ENCODE assay signal across 24 cellular contexts in genomic region chr7:148327379-148327778, GRCh38.
DNase-seq lines count a peak whose midpoint lies in the region; ATAC-seq and TF ChIP-seq lines count a peak whose summit lies in the region.
"Had no signal": no experiment of that assay in that cellular context is flagged by ENCODE, and none has a peak within 500 bp of the region (broad histone marks: within the 10 kb centered on the region; RNA-seq: fewer than 3 reads in every experiment).

No MANE protein-coding gene starts in this region.

- H2BK12ac ChIP-seq in mesenchymal stem cell (ENCODE audit: low read length in 2 of 2): no peak overlapping the region

- H3K4ac ChIP-seq in mesenchymal stem cell (ENCODE audit: low read depth in 1 of 2, low read length in 2 of 2): no peak overlapping the region

- H2BK120ac ChIP-seq in mesenchymal stem cell (ENCODE audit: low read depth, low read length): no peak overlapping the region

- CTCF ChIA-PET in PC-3 (lab: Charles Lee): no interaction called here

- POLR2A ChIA-PET in PC-3 (lab: Charles Lee; ENCODE audit: unreplicated experiment): no interaction called here

- no peak overlapping the region for H3K14ac ChIP-seq in mesenchymal stem cell (ENCODE audit: low read length in 2 of 2)

- no peaks in the 10 kb centered on the region for H4K20me1 ChIP-seq in PC-3 (ENCODE audit: low read length)

- H3K36me3 ChIP-seq in PC-3 (ENCODE audit: low read depth, low read length) (no peaks in the 10 kb centered on the region), mesenchymal stem cell (ENCODE audit: control insufficient read depth in 1 of 2, insufficient read depth in 2 of 2, low read depth in 1 of 2, low read length in 2 of 2) (no peaks in the 10 kb centered on the region), prostate gland (no peaks in the 10 kb centered on the region), testis (ENCODE audit: low read depth, missing control alignments) (no peaks in the 10 kb centered on the region)
- H3K36me3 ChIP-seq: heart right ventricle, spleen, vagina had no signal

- BruUV-seq in PC-3 (replicated peaks; lab: Mats Ljungman, UMichigan): no TSS peak

- no peak for TF ChIP-seq CTCF in PC-3 (conservative IDR thresholded peaks at IDR 0.05; ENCODE audit: low read depth, low read length)
- TF ChIP-seq CTCF in epithelial cell of proximal tubule (conservative IDR thresholded peaks at IDR 0.05; ENCODE audit: low read depth, low read length): no peak
- TF ChIP-seq CTCF in prostate gland (IDR thresholded peaks at IDR 0.05): no peak
- TF ChIP-seq CTCF in testis (IDR thresholded peaks at IDR 0.05): no peak

- H3K4me3 ChIP-seq in PC-3 (ENCODE audit: low read length) (no peak overlapping the region), epithelial cell of proximal tubule (ENCODE audit: low read depth, low read length) (no peak overlapping the region), mesenchymal stem cell (ENCODE audit: insufficient read depth in 1 of 2, low read depth in 1 of 2, low read length in 2 of 2) (no peak overlapping the region), prostate gland (no peak overlapping the region), testis (no peak overlapping the region)
- H3K4me3 ChIP-seq: heart right ventricle, spleen, vagina had no signal

- H3K9me3 ChIP-seq in PC-3 (ENCODE audit: low read length): 0 out of 2 replicates have a peak, but pooled peaks cover 4% of the 10 kb centered on the region
- no peaks in the 10 kb centered on the region for H3K9me3 ChIP-seq in mesenchymal stem cell (ENCODE audit: control insufficient read depth, low read length)
- H3K9me3 ChIP-seq in prostate gland: no peaks in the 10 kb centered on the region
- H3K9me3 ChIP-seq in testis: no peaks in the 10 kb centered on the region
- H3K9me3 ChIP-seq: heart right ventricle, spleen, vagina had no signal

- no peaks in the 10 kb centered on the region for H3K79me1 ChIP-seq in mesenchymal stem cell (replicated peaks; ENCODE audit: low read length, poor library complexity, severe bottlenecking)

- no peaks in the 10 kb centered on the region for H3K27me3 ChIP-seq in PC-3 (ENCODE audit: low read length)
- H3K27me3 ChIP-seq in mesenchymal stem cell (ENCODE audit: control insufficient read depth in 1 of 2, insufficient read depth in 1 of 2, low read length in 2 of 2): no peaks in the 10 kb centered on the region
- H3K27me3 ChIP-seq in prostate gland (replicated peaks; ENCODE audit: insufficient read depth): no peaks in the 10 kb centered on the region
- H3K27me3 ChIP-seq in testis: no peaks in the 10 kb centered on the region
- H3K27me3 ChIP-seq: spleen, vagina had no signal

- in situ Hi-C loops in Caki2 (cut with HindIII; ENCODE audit: low pct_unique_long_range_greater_than_20kb, low sequenced_read_pairs): no loop called here

- no peak overlapping the region for H4K8ac ChIP-seq in mesenchymal stem cell (ENCODE audit: low read length)

- no peak overlapping the region for H2AK5ac ChIP-seq in mesenchymal stem cell (ENCODE audit: low read length, severe bottlenecking)

- H3K9ac ChIP-seq in PC-3 (ENCODE audit: low read length): no peak overlapping the region
- H3K9ac ChIP-seq in mesenchymal stem cell (ENCODE audit: low read length): no peak overlapping the region
- H3K9ac ChIP-seq: KMS-11 had no signal

- H3K4me1 ChIP-seq in PC-3 (ENCODE audit: insufficient read depth, low read length): peaks cover 18% of the 10 kb centered on the region
- no peaks in the 10 kb centered on the region for H3K4me1 ChIP-seq in mesenchymal stem cell (ENCODE audit: control insufficient read depth, insufficient read depth, low read depth, low read length)
- H3K4me1 ChIP-seq in prostate gland (replicated peaks): no peaks in the 10 kb centered on the region
- no peaks in the 10 kb centered on the region for H3K4me1 ChIP-seq in testis
- H3K4me1 ChIP-seq: heart right ventricle, spleen, vagina had no signal

- no peak overlapping the region for H2BK5ac ChIP-seq in mesenchymal stem cell (ENCODE audit: low read depth, low read length, poor library complexity, severe bottlenecking)

- H3K27ac ChIP-seq in PC-3 (ENCODE audit: low read length) (peak overlapping the region; percentile 37), mesenchymal stem cell (ENCODE audit: low read length, poor library complexity, severe bottlenecking) (no peak overlapping the region), prostate gland (no peak overlapping the region), testis (no peak overlapping the region)
- H3K27ac ChIP-seq: heart right ventricle, KMS-11, spleen, vagina had no signal

- TF ChIP-seq POLR2A in prostate gland (IDR thresholded peaks at IDR 0.05) (no peak), testis (IDR thresholded peaks at IDR 0.05) (no peak)

- peak; percentile 11 for DNase-seq in Caki2 (ENCODE audit: low read depth)
- DNase-seq in PC-3: peak; percentile 91
- peak; percentile 36 for DNase-seq in epithelial cell of proximal tubule (ENCODE audit: low read depth)
- DNase-seq in mesenchymal stem cell: peak; percentile 31
- no peak for DNase-seq in stimulated activated CD8-positive, alpha-beta memory T cell treated with anti-CD3 and anti-CD28 coated beads, Interleukin-4, amount 100 ng/mL, for 48 hours
- DNase-seq in HPDE6-E6E7 (ENCODE audit: extremely low spot score): no peak
- DNase-seq in prostate gland (ENCODE audit: low spot score): no peak
- DNase-seq in testis: no peak
- DNase-seq: activated CD4-positive, alpha-beta T cell treated with anti-CD3 and anti-CD28 coated beads, Interleukin-2, amount 50 U/mL, for 48 hours; activated gamma-delta T cell; amniotic stem cell; CD4-positive, CD25-positive, alpha-beta regulatory T cell; DMS79; effector CD8-positive, alpha-beta T cell; heart right ventricle; HFFc6; natural killer cell; NCI-H1105 treated with DMSO at 0.1 percent for 48 hours; SHP77 treated with DMSO at 0.1 percent for 48 hours; spleen; T-helper 17 cell had no signal

- H2AFZ ChIP-seq in PC-3 (ENCODE audit: low read length): no peak overlapping the region
- H2AFZ ChIP-seq in mesenchymal stem cell (ENCODE audit: low read depth, low read length): no peak overlapping the region

- no CpG with 5 or more reads among the region's 1 CpG for WGBS in mesenchymal stem cell
- 47% methylated on average over 1 of the region's 1 CpG for WGBS in prostate gland
- WGBS in testis, 2 donors: 82 to 87% methylated on average over 1 of the region's 1 CpG

- H3K4me2 ChIP-seq in PC-3 (ENCODE audit: low read length): peak overlapping the region; percentile 68
- no peak overlapping the region for H3K4me2 ChIP-seq in mesenchymal stem cell (ENCODE audit: low read length, poor library complexity, severe bottlenecking)
- H3K4me2 ChIP-seq: KMS-11 had no signal

- no peak overlapping the region for H2BK15ac ChIP-seq in mesenchymal stem cell (ENCODE audit: low read depth, poor library complexity, severe bottlenecking)

- no peak overlapping the region for H3K23ac ChIP-seq in mesenchymal stem cell (ENCODE audit: low read length in 2 of 2)

- H3K18ac ChIP-seq in mesenchymal stem cell (ENCODE audit: low read depth in 1 of 2, low read length in 2 of 2): no peak overlapping the region

- intact Hi-C loops in PC-3 (cut with micrococcal nuclease) (no loop called here), prostate gland (cut with DNase I) (no loop called here), testis (cut with DNase I; ENCODE audit: low total_unique reads) (no loop called here)

- no peaks in the 10 kb centered on the region for H3K79me2 ChIP-seq in PC-3 (ENCODE audit: low read length)

- peak; percentile 90 for ATAC-seq in PC-3
- ATAC-seq: heart right ventricle, natural killer cell, T-helper 17 cell, WTC11 had no signal

- H4K91ac ChIP-seq in mesenchymal stem cell (ENCODE audit: low read length): no peak overlapping the region

- no peaks in the 10 kb centered on the region for H3F3A ChIP-seq in PC-3 (ENCODE audit: low read length, unreplicated experiment)

- no peaks in the 10 kb centered on the region for H3K9me2 ChIP-seq in PC-3 (replicated peaks; ENCODE audit: low read length)

Comparison
In these comparisons a context has a peak if more than half of its experiments do, and no peak if none do; other contexts are left out.
1. DNase-seq: peak in Caki2 (single experiment), PC-3 (single experiment), epithelial cell of proximal tubule (single experiment) and mesenchymal stem cell (single experiment); none in stimulated activated CD8-positive, alpha-beta memory T cell treated with anti-CD3 and anti-CD28 coated beads, Interleukin-4, amount 100 ng/mL, for 48 hours (single experiment), HPDE6-E6E7 (single experiment), prostate gland (single experiment) and testis (single experiment).